In the genomic region with DNA sequence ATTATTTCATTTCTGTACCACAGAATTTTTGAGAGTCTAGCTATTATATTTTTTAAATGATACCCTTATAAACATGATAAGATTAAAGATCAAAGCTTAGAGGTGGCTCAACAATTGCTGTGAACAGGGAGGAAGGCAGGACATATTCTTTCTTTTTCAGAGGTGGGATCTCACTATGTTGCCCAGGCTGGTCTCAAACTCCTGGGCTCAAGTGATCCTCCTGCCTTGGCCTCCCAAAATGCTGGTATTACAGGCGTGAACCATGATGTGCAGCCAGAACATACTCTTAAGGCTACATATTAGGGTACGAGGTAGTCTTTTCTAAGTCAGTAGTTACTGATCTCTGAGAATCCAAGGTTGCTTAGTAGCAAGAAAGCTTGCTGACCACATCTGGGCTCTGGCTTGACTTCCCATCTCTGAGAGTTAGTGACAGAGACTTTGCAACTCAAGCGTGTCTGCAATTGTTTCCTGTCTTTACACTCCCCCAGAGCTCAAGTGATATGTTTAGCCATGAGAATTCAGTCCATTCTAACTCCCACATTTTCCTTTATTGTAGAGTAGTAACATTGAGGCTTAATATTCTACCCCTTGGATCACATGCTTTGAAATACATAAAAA, we compare ENCODE assay signal across 14 cellular contexts. TPM values are rescaled to one million over a fixed set of nuclear protein-coding genes. Genes with fewer than 3 reads are reported as not detected.
DNase-seq lines count a peak whose midpoint lies in the region; ATAC-seq, FAIRE-seq and TF ChIP-seq lines count a peak whose summit lies in the region.
"Had no signal": no experiment of that assay in that cellular context is flagged by ENCODE, and none has a peak within 500 bp of the region (broad histone marks: within the 10 kb centered on the region; RNA-seq: fewer than 3 reads in every experiment).

No MANE protein-coding gene starts in this region.

- no TSS peak for BruUV-seq in A673 (replicated peaks; lab: Mats Ljungman, UMichigan)

- H3K27me3 ChIP-seq in A673 (replicated peaks; ENCODE audit: insufficient read depth, low read depth, low read length, poor library complexity) (no peaks in the 10 kb centered on the region), right cardiac atrium (ENCODE audit: control insufficient read depth, insufficient read depth) (no peaks in the 10 kb centered on the region)

- ATAC-seq in GM19043 (IDR thresholded peaks at IDR 0.05; ENCODE audit: low read depth, unreplicated experiment), result peak; percentile 89
- ATAC-seq in HG03025 (IDR thresholded peaks at IDR 0.05; ENCODE audit: low FRiP score, unreplicated experiment), result peak; percentile 53
- ATAC-seq in right cardiac atrium, result no peak
- ATAC-seq: sciatic nerve had no signal

- peak; percentile 57 for FAIRE-seq in RCC 7860 (lab: Jason Lieb, UNC)
- FAIRE-seq: HTR-8/SVneo, kidney, TTC549 had no signal

- POLR2A ChIA-PET in A673 (lab: Charles Lee; ENCODE audit: low non-redundant PET), result no interaction called here

- H3K4me3 ChIP-seq in A673 (ENCODE audit: low read depth, low read length, poor library complexity, severe bottlenecking) (no peak overlapping the region), lower leg skin (ENCODE audit: low read depth, poor library complexity, severe bottlenecking) (no peak overlapping the region), right cardiac atrium (ENCODE audit: low read length) (no peak overlapping the region)

- intact Hi-C loops in A673 (cut with micrococcal nuclease; ENCODE audit: unreplicated experiment) (no loop called here), lower leg skin (cut with DNase I; ENCODE audit: low total_unique reads) (no loop called here), right cardiac atrium (cut with DNase I) (no loop called here)

- TF ChIP-seq CTCF in A673 (conservative IDR thresholded peaks at IDR 0.05; ENCODE audit: low read depth, low read length) (no peak), lower leg skin (IDR thresholded peaks at IDR 0.05) (no peak)

- peak overlapping the region; percentile 47 for H3K27ac ChIP-seq in A673 (ENCODE audit: low read depth, low read length, poor library complexity, severe bottlenecking)
- no peak overlapping the region for H3K27ac ChIP-seq in right cardiac atrium (ENCODE audit: low read length)

- peaks cover 20% of the 10 kb centered on the region for H3K36me3 ChIP-seq in A673 (ENCODE audit: insufficient read depth, low read length, poor library complexity, severe bottlenecking)

- H3K4me1 ChIP-seq in A673 (ENCODE audit: insufficient read depth, low read length, poor library complexity, severe bottlenecking) (no peaks in the 10 kb centered on the region), right cardiac atrium (ENCODE audit: control insufficient read depth, insufficient read depth, low read length) (peaks cover 2% of the 10 kb centered on the region)

- no peak for TF ChIP-seq POLR2A in lower leg skin (IDR thresholded peaks at IDR 0.05)

- 70 to 80% methylated on average over 3 of the region's 3 CpGs for WGBS in lower leg skin, 2 donors
- WGBS in right cardiac atrium, result 54% methylated on average over 3 of the region's 3 CpGs

- CTCF ChIA-PET in A673 (lab: Charles Lee), result interaction anchor here (0.7 kb wide), 1 partner anchor 14 kb away, joined by 8 read pairs; no protein-coding TSS in a partner anchor

- H3K9me3 ChIP-seq in A673 (ENCODE audit: low read depth, low read length, poor library complexity, severe bottlenecking) (no peaks in the 10 kb centered on the region), right cardiac atrium (ENCODE audit: control insufficient read depth, low read length) (no peaks in the 10 kb centered on the region)

- DNase-seq in A673 (ENCODE audit: low spot score) (peak; percentile 61), RCC 7860 (ENCODE audit: low spot score) (peak; percentile 61), occipital lobe (lab: John Stamatoyannopoulos, UW) (no peak), lower leg skin (ENCODE audit: low spot score in 2 of 2) (no peak), right cardiac atrium (no peak)
- no peak for DNase-seq in effector CD8-positive, alpha-beta T cell (lab: John Stamatoyannopoulos, UW)
- DNase-seq: activated naive CD4-positive, alpha-beta T cell treated with anti-CD3 and anti-CD28 coated beads, Interleukin-2, amount 10 ng/mL, durations not matched to agents 7 days and 5 days; kidney; NCI-H526 treated with DMSO at 0.1 percent for 48 hours had no signal

RNA-seq across cellular contexts. Expression of a gene that starts 8.6 kb away (rescaled TPM):
- total RNA-seq in A673 (2021) (73.9 and 78.1 TPM in 2 replicates), occipital lobe (37.4 TPM), lower leg skin (100 to 1,000 TPM in 3 of 4 donors, 10 to 100 TPM in 1; 96.9 to 141 (median 129) TPM), right cardiac atrium (100 to 1,000 TPM; 111 to 132 (median 119) TPM)
- 86.4 TPM for polyA plus RNA-seq in right cardiac atrium

RNA-seq across cellular contexts. Expression of a gene that starts 14.6 kb away (rescaled TPM):
- total RNA-seq in A673 (2021), result 2.2 and 5.0 TPM in 2 replicates
- total RNA-seq in occipital lobe, result 8.3 TPM
- total RNA-seq in lower leg skin, result 10 to 100 TPM in 3 of 4 donors, 1 to 10 TPM in 1; 7.6 to 21.4 (median 13.8) TPM
- total RNA-seq in right cardiac atrium, result 10 to 100 TPM; 20.7 to 30.8 (median 29.3) TPM
- 29.2 TPM for polyA plus RNA-seq in right cardiac atrium

RNA-seq across cellular contexts. Expression of a gene that starts 15.8 kb away (rescaled TPM):
- total RNA-seq in A673 (2021) (103 and 113 TPM in 2 replicates), occipital lobe (6.7 TPM), lower leg skin (10 to 100 TPM; 18.3 to 25.2 (median 24.0) TPM), right cardiac atrium (10 to 100 TPM; 12.7 to 17.2 (median 13.6) TPM)
- 8.1 TPM for polyA plus RNA-seq in right cardiac atrium

RNA-seq across cellular contexts. Expression of a gene that starts 16.6 kb away (rescaled TPM):
- 1.2 and 2.0 TPM in 2 replicates for total RNA-seq in A673 (2021)
- total RNA-seq in occipital lobe, result not detected
- total RNA-seq in lower leg skin, result 10 to 100 TPM; 17.2 to 49.3 (median 34.2) TPM
- total RNA-seq in right cardiac atrium, result 1 to 10 TPM in 3 of 4 donors, under 1 TPM in 1; 0.86 to 2.2 (median 1.2) TPM
- 0.45 TPM for polyA plus RNA-seq in right cardiac atrium

RNA-seq across cellular contexts. Expression of a gene that starts 38.4 kb away (rescaled TPM):
- 8.8 and 9.5 TPM in 2 replicates for total RNA-seq in A673 (2021)
- 5.5 TPM for total RNA-seq in occipital lobe
- 1 to 10 TPM; 2.4 to 5.8 (median 3.4) TPM for total RNA-seq in lower leg skin
- total RNA-seq in right cardiac atrium, result 1 to 10 TPM; 5.6 to 8.7 (median 6.5) TPM
- polyA plus RNA-seq in right cardiac atrium, result 2.7 TPM

Comparison
In these comparisons a context has a peak if more than half of its experiments do, and no peak if none do; other contexts are left out.
1. DNase-seq: peak in A673 (single experiment) and RCC 7860 (single experiment); none in occipital lobe (single experiment), lower leg skin (0 of 2), right cardiac atrium (0 of 3) and effector CD8-positive, alpha-beta T cell (single experiment).
2. ATAC-seq: peak in GM19043 (single experiment) and HG03025 (single experiment); none in right cardiac atrium (0 of 2).